In genomic region chr4:143700420-143701352, GRCh38 we compare ENCODE assay signal across 8 cellular contexts. TPM values are rescaled to one million over a fixed set of nuclear protein-coding genes. Genes with fewer than 3 reads are reported as not detected.
DNase-seq lines count a peak whose midpoint lies in the region; ATAC-seq and TF ChIP-seq lines count a peak whose summit lies in the region.

Gene FREM3, minus strand, starts transcription at chr4:143700675. Its CDS starts 0 bp downstream, at chr4:143700675.

- no peak within 1 kb of the TSS for H3K27ac Mint-ChIP-seq in activated CD8-positive, alpha-beta T cell treated with anti-CD3 and anti-CD28 coated beads for 36 hours
- no peak within 1 kb of the TSS for H3K27ac Mint-ChIP-seq in stimulated activated memory B cell treated with anti-CD40 and anti-IgM and Interleukin-4, amounts not matched to agents 10 μg/mL and 1 μg/mL and 100 μg/mL, for 72 hours

- peaks cover 9% of the 10 kb centered on the region for H3K4me1 Mint-ChIP-seq in activated CD8-positive, alpha-beta T cell treated with anti-CD3 and anti-CD28 coated beads for 36 hours (ENCODE audit: low read depth)
- peaks cover 16% of the 10 kb centered on the region for H3K4me1 Mint-ChIP-seq in stimulated activated memory B cell treated with anti-CD40 and anti-IgM and Interleukin-4, amounts not matched to agents 10 μg/mL and 1 μg/mL and 100 μg/mL, for 72 hours

- peak; percentile 27 for DNase-seq in NCI-H345 (lab: John Stamatoyannopoulos, UW)
- no peak for DNase-seq in NCI-H345 treated with DMSO at 0.1 percent for 48 hours (lab: John Stamatoyannopoulos, UW; ENCODE audit: unreplicated experiment)
- DNase-seq in activated CD8-positive, alpha-beta T cell treated with anti-CD3 and anti-CD28 coated beads for 36 hours, result peak; percentile 2
- DNase-seq in HCEC 1CT, result no peak
- DNase-seq in Ammon's horn (ENCODE audit: low spot score), result no peak
- no peak for DNase-seq in hepatic stellate cell (ENCODE audit: low spot score)

- H3K36me3 ChIP-seq in iPS-15b (ENCODE audit: control insufficient read depth, insufficient read depth, low read length), result no peaks in the 10 kb centered on the region

- no peaks in the 10 kb centered on the region for H3K9me3 ChIP-seq in iPS-15b (ENCODE audit: control insufficient read depth, insufficient read depth, low read length)

- no peaks in the 10 kb centered on the region for H3K36me3 Mint-ChIP-seq in activated CD8-positive, alpha-beta T cell treated with anti-CD3 and anti-CD28 coated beads for 36 hours (ENCODE audit: low read depth)
- no peaks in the 10 kb centered on the region for H3K36me3 Mint-ChIP-seq in stimulated activated memory B cell treated with anti-CD40 and anti-IgM and Interleukin-4, amounts not matched to agents 10 μg/mL and 1 μg/mL and 100 μg/mL, for 72 hours

- no peak within 1 kb of the TSS for H3K4me3 Mint-ChIP-seq in activated CD8-positive, alpha-beta T cell treated with anti-CD3 and anti-CD28 coated beads for 36 hours
- peak within 1 kb of the TSS; percentile 56 for H3K4me3 Mint-ChIP-seq in stimulated activated memory B cell treated with anti-CD40 and anti-IgM and Interleukin-4, amounts not matched to agents 10 μg/mL and 1 μg/mL and 100 μg/mL, for 72 hours

- H3K9me3 Mint-ChIP-seq in activated CD8-positive, alpha-beta T cell treated with anti-CD3 and anti-CD28 coated beads for 36 hours, result no peaks in the 10 kb centered on the region
- no peaks in the 10 kb centered on the region for H3K9me3 Mint-ChIP-seq in stimulated activated memory B cell treated with anti-CD40 and anti-IgM and Interleukin-4, amounts not matched to agents 10 μg/mL and 1 μg/mL and 100 μg/mL, for 72 hours

- peaks cover 60% of the 10 kb centered on the region for H3K27me3 ChIP-seq in iPS-15b (ENCODE audit: control insufficient read depth, insufficient read depth, low read length)

- CTCF ChIA-PET in activated CD8-positive, alpha-beta T cell treated with anti-CD3 and anti-CD28 coated beads for 36 hours (lab: Charles Lee), result no interaction called here

- POLR2A ChIA-PET in activated CD8-positive, alpha-beta T cell treated with anti-CD3 and anti-CD28 coated beads for 36 hours (lab: Charles Lee), result interaction anchor here (0.6 kb wide), 1 partner anchor 490 kb away, joined by 3 read pairs; no protein-coding TSS in a partner anchor

- H3K27me3 Mint-ChIP-seq in activated CD8-positive, alpha-beta T cell treated with anti-CD3 and anti-CD28 coated beads for 36 hours, result peaks cover 40% of the 10 kb centered on the region
- H3K27me3 Mint-ChIP-seq in stimulated activated memory B cell treated with anti-CD40 and anti-IgM and Interleukin-4, amounts not matched to agents 10 μg/mL and 1 μg/mL and 100 μg/mL, for 72 hours, result peaks cover 53% of the 10 kb centered on the region

- peak; percentile 60 for ATAC-seq in activated CD8-positive, alpha-beta T cell treated with anti-CD3 and anti-CD28 coated beads for 36 hours
- no peak for ATAC-seq in stimulated activated memory B cell treated with anti-CD40 and anti-IgM and Interleukin-4, amounts not matched to agents 10 μg/mL and 1 μg/mL and 100 μg/mL, for 72 hours

- H3K9ac ChIP-seq in iPS-15b (ENCODE audit: low read depth, low read length), result peak within 1 kb of the TSS; percentile 56

- no peaks in the 10 kb centered on the region for H3K4me1 ChIP-seq in iPS-15b (ENCODE audit: control insufficient read depth, insufficient read depth, low read length)

- intact Hi-C loops in activated CD8-positive, alpha-beta T cell treated with anti-CD3 and anti-CD28 coated beads for 36 hours (cut with micrococcal nuclease), result no loop called here

- no peak for TF ChIP-seq CTCF in activated CD8-positive, alpha-beta T cell treated with anti-CD3 and anti-CD28 coated beads for 36 hours (IDR thresholded peaks at IDR 0.05)

- peak within 1 kb of the TSS; percentile 61 for H3K4me3 ChIP-seq in iPS-15b (ENCODE audit: low read depth, low read length)

RNA-seq across cellular contexts. Expression of gene FREM3, which starts in this region (rescaled TPM):
- not detected for total RNA-seq in activated CD8-positive, alpha-beta T cell treated with anti-CD3 and anti-CD28 coated beads for 36 hours

Comparison
In these comparisons a context has a peak if more than half of its experiments do, and no peak if none do; other contexts are left out.
1. Peak in DNase-seq and ATAC-seq in activated CD8-positive, alpha-beta T cell treated with anti-CD3 and anti-CD28 coated beads for 36 hours; RNA of the gene not detected or under 1 TPM.